In the genomic region with DNA sequence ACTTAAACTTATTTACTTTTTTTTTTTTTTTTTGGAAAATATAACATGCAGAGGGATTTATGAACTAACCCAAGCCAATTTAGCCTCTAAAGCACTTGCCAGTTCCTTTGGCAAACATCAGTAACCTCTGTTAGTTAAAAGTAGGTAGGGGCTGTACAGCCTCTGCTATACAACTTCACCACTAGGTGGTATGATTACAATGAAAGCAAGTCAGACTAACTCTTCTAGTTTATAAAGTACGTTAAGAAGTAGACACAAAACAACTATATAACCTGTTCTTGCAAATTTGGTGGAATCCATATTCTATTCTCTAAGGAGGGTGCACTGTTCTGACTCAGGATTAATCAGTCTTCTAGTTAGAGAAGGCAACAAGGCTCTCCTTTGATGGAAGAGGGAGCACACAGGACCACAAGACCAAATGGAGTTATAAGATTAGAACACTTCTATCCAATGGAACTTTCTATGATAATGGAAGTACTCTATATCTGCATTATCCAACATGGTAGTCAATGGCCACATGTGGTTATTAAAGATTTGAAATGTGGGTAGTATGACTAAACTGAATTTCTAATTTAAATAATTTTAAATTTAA, we compare ENCODE assay signal across 8 cellular contexts. TPM values are rescaled to one million over a fixed set of nuclear protein-coding genes. Genes with fewer than 3 reads are reported as not detected.
DNase-seq lines count a peak whose midpoint lies in the region; ATAC-seq and TF ChIP-seq lines count a peak whose summit lies in the region.

No MANE protein-coding gene starts in this region.

- no peak overlapping the region for H3K9ac ChIP-seq in parathyroid adenoma

- H3K27me3 ChIP-seq in parathyroid adenoma (ENCODE audit: control insufficient read depth, insufficient read depth, low read length) (no peaks in the 10 kb centered on the region), ovary (no peaks in the 10 kb centered on the region)

- H3K36me3 ChIP-seq in parathyroid adenoma (ENCODE audit: control insufficient read depth, insufficient read depth, low read length): no peaks in the 10 kb centered on the region
- H3K36me3 ChIP-seq in ovary: no peaks in the 10 kb centered on the region

- intact Hi-C loops in ovary (cut with DNase I): no loop called here

- no peaks in the 10 kb centered on the region for H3K79me2 ChIP-seq in parathyroid adenoma

- H3K4me2 ChIP-seq in parathyroid adenoma (ENCODE audit: low read length): no peak overlapping the region

- TF ChIP-seq CTCF in parathyroid adenoma (IDR thresholded peaks at IDR 0.05): peak; percentile 24
- TF ChIP-seq CTCF in ovary (IDR thresholded peaks at IDR 0.05): no peak

- no peak overlapping the region for H2AFZ ChIP-seq in parathyroid adenoma

- H3K4me1 ChIP-seq in parathyroid adenoma (no peaks in the 10 kb centered on the region), ovary (ENCODE audit: insufficient read depth) (no peaks in the 10 kb centered on the region)

- TF ChIP-seq POLR2A in ovary (IDR thresholded peaks at IDR 0.05): no peak

- H3K9me3 ChIP-seq in parathyroid adenoma (ENCODE audit: control insufficient read depth, low read length) (no peaks in the 10 kb centered on the region), ovary (no peaks in the 10 kb centered on the region)

- WGBS in ovary, 3 donors: 11 to 18% (median 16%) methylated on average over 1 of the region's 1 CpG

- ATAC-seq in GM19351 (IDR thresholded peaks at IDR 0.05; ENCODE audit: unreplicated experiment) (peak; percentile 87), HG03354 (IDR thresholded peaks at IDR 0.05; ENCODE audit: poor library complexity, severe bottlenecking, unreplicated experiment) (peak; percentile 92)

- DNase-seq in DMS53 (lab: John Stamatoyannopoulos, UW) (peak; percentile 62), RKO (ENCODE audit: low spot score) (peak; percentile 66), epidermal melanocyte (ENCODE audit: insufficient read length, low spot score) (peak; percentile 34), ovary (no peak), NCI-H2107 treated with DMSO at 0.1 percent for 48 hours (lab: John Stamatoyannopoulos, UW; ENCODE audit: unreplicated experiment) (no peak)

- H3K27ac ChIP-seq in parathyroid adenoma (no peak overlapping the region), ovary (no peak overlapping the region)

- no peak for TF ChIP-seq EP300 in ovary (IDR thresholded peaks at IDR 0.05)

- H3K4me3 ChIP-seq in parathyroid adenoma (ENCODE audit: low read depth, low read length) (no peak overlapping the region), ovary (no peak overlapping the region)

RNA-seq across cellular contexts. Expression of a gene that starts 12.8 kb away (rescaled TPM):
- total RNA-seq in ovary: 10 to 100 TPM; 19.7 to 46.5 (median 44.0) TPM
- polyA plus RNA-seq in ovary: 10 to 100 TPM; 29.9 to 37.6 TPM

RNA-seq across cellular contexts. Expression of a gene that starts 13.1 kb away (rescaled TPM):
- 10 to 100 TPM; 34.0 to 50.1 (median 41.3) TPM for total RNA-seq in ovary
- polyA plus RNA-seq in ovary: 10 to 100 TPM; 13.6 to 22.3 TPM

RNA-seq across cellular contexts. Expression of a gene that starts 39.5 kb away (rescaled TPM):
- not detected for total RNA-seq in ovary
- polyA plus RNA-seq in ovary: not detected

Comparison
In these comparisons a context has a peak if more than half of its experiments do, and no peak if none do; other contexts are left out.
1. DNase-seq: peak in DMS53 (single experiment), RKO (single experiment) and epidermal melanocyte (single experiment); none in ovary (0 of 5) and NCI-H2107 treated with DMSO at 0.1 percent for 48 hours (single experiment).